In genomic region chr1:44409019-44409602, GRCh38 we compare ENCODE assay signal across 12 cellular contexts. TPM values are rescaled to one million over a fixed set of nuclear protein-coding genes. Genes with fewer than 3 reads are reported as not detected.
A peak's percentile ranks its signal among the peaks of the same experiment; 100 is the strongest.
DNase-seq lines count a peak whose midpoint lies in the region; ATAC-seq and TF ChIP-seq lines count a peak whose summit lies in the region.
"Had no signal": no experiment of that assay in that cellular context is flagged by ENCODE, and none has a peak within 500 bp of the region (broad histone marks: within the 10 kb centered on the region; RNA-seq: fewer than 3 reads in every experiment).

No MANE protein-coding gene starts in this region.

- H3K9me2 ChIP-seq in SK-N-SH, result no peaks in the 10 kb centered on the region

- ATAC-seq in SK-N-SH treated with all-trans-retinoic acid at 6 μM for 48 hours, result no peak
- ATAC-seq: A549, pancreas had no signal

- POLR2A ChIA-PET in SK-N-SH (lab: Yijun Ruan, JAX), result interaction anchor here (1.3 kb wide), 1 partner anchor 9 kb away, joined by 4 read pairs; no protein-coding TSS in a partner anchor

- TF ChIP-seq EP300 in SK-N-SH (IDR thresholded peaks at IDR 0.05; ENCODE audit: borderline replicate concordance in 1 of 2, low read depth in 1 of 2, low read length in 1 of 2), result no peak

- H3F3A ChIP-seq in SK-N-SH (replicated peaks; ENCODE audit: insufficient read depth), result no peaks in the 10 kb centered on the region

- in situ Hi-C loops in GM13976 (cut with MboI; ENCODE audit: low sequenced_read_pairs, unreplicated experiment), result no loop called here

- CTCF ChIA-PET in SK-N-SH (lab: Yijun Ruan, JAX), result interaction anchor here (0.6 to 1.1 kb wide), 5 partner anchors 31 to 1196 kb away, joined by 3 to 4 read pairs (median 3); no protein-coding TSS in a partner anchor

- H3K9ac ChIP-seq in SK-N-SH, result no peak overlapping the region
- H3K9ac ChIP-seq in SK-N-MC (ENCODE audit: insufficient read length), result no peak overlapping the region

- no peaks in the 10 kb centered on the region for H3K36me3 ChIP-seq in SK-N-SH (replicated peaks in 1 of 2; ENCODE audit: control insufficient read depth in 1 of 2, insufficient read depth in 2 of 2, low read length in 1 of 2)
- H3K36me3 ChIP-seq in SK-N-MC (ENCODE audit: insufficient read depth, low read length), result no peaks in the 10 kb centered on the region
- H3K36me3 ChIP-seq: pancreas had no signal

- no peaks in the 10 kb centered on the region for H3K9me3 ChIP-seq in SK-N-SH
- H3K9me3 ChIP-seq in SK-N-MC (ENCODE audit: low read depth, low read length), result no peaks in the 10 kb centered on the region
- H3K9me3 ChIP-seq: A549, pancreas had no signal

- H3K27ac ChIP-seq in SK-N-SH (ENCODE audit: low read depth in 2 of 2, low read length in 1 of 2) (no peak overlapping the region), SK-N-MC (no peak overlapping the region)
- H3K27ac ChIP-seq: A549, pancreas, RWPE1 had no signal

- H4K20me1 ChIP-seq in SK-N-SH (ENCODE audit: insufficient read depth), result peaks cover 6% of the 10 kb centered on the region; the same call in 1 of the 2 replicates

- peaks cover 95% of the 10 kb centered on the region for H3K27me3 ChIP-seq in SK-N-SH (ENCODE audit: insufficient read depth)

- TF ChIP-seq CTCF in SK-N-SH (IDR thresholded peaks at IDR 0.05), result no peak
- no peak for TF ChIP-seq CTCF in fibroblast of the aortic adventitia (IDR thresholded peaks at IDR 0.05; ENCODE audit: insufficient read depth, low read length)
- no peak for TF ChIP-seq CTCF in GM13976 (IDR thresholded peaks at IDR 0.05; ENCODE audit: borderline replicate concordance, control extremely low read depth, extremely low read depth, insufficient read depth, missing control alignments)

- H3K4me3 ChIP-seq in SK-N-SH (ENCODE audit: low read depth in 2 of 2, low read length in 1 of 2) (no peak overlapping the region), SK-N-MC (peak overlapping the region; percentile 24; the same call in 1 of the 2 replicates), fibroblast of the aortic adventitia (ENCODE audit: low read depth, low read length) (no peak overlapping the region)
- H3K4me3 ChIP-seq: A549, pancreas had no signal

- 24% methylated on average over 20 of the region's 20 CpGs for WGBS in SK-N-SH (ENCODE audit: low lambda C conversion rate)

- DNase-seq in SK-N-SH, result no peak
- DNase-seq in SK-N-MC (ENCODE audit: low read depth, low spot score), result no peak
- peak; percentile 15 for DNase-seq in fibroblast of the aortic adventitia (ENCODE audit: low read depth)
- DNase-seq in pons (ENCODE audit: low spot score), result peak; percentile 43
- DNase-seq in DMS79 treated with DMSO at 0.1 percent for 48 hours (lab: John Stamatoyannopoulos, UW), result no peak
- DNase-seq in foreskin melanocyte, result no peak
- no peak for DNase-seq in GM13976 (ENCODE audit: low spot score)
- DNase-seq: NCI-H146, pancreas had no signal

- H2AFZ ChIP-seq in SK-N-SH (ENCODE audit: low read depth), result no peak overlapping the region

- H3K4me2 ChIP-seq in SK-N-SH, result no peak overlapping the region
- H3K4me2 ChIP-seq: A549 had no signal

- H3K4me1 ChIP-seq in SK-N-SH (ENCODE audit: control insufficient read depth in 1 of 2, insufficient read depth in 2 of 2, low read depth in 1 of 2, low read length in 1 of 2), result peaks cover 0 to 10% of the 10 kb centered on the region in 2 experiments; a peak in 1 of 4 replicates

- no peaks in the 10 kb centered on the region for H3K79me2 ChIP-seq in SK-N-SH (ENCODE audit: insufficient read depth)

- no peak for TF ChIP-seq RAD21 in SK-N-SH (IDR thresholded peaks at IDR 0.05; ENCODE audit: low read length)

TF ChIP-seq in SK-N-SH, 30 proteins besides CTCF, POLR2A, EP300 and RAD21:
- TF ChIP-seq EZH2phosphoT487 (IDR thresholded peaks at IDR 0.05; ENCODE audit: borderline replicate concordance, low read depth) (0 out of 2 replicates have a peak, but pooled peaks have one; percentile 30), SIN3A (IDR thresholded peaks at IDR 0.05; ENCODE audit: borderline replicate concordance, low read depth, low read length) (no peak)

TF ChIP-seq in SK-N-SH treated with all-trans-retinoic acid at 6 μM for 48 hours, 23 proteins besides CTCF, POLR2A, EP300 and RAD21:
- TF ChIP-seq ZFP3 (CRISPR knock-in tag; IDR thresholded peaks at IDR 0.05) (no peak), ARNTL (CRISPR knock-in tag; IDR thresholded peaks at IDR 0.05; ENCODE audit: borderline replicate concordance, low read depth) (no peak)

RNA-seq across cellular contexts. Expression of gene RNF220, which starts 4.1 kb away (rescaled TPM):
- polyA plus RNA-seq in SK-N-SH (2012; rRNA removed), result 83.7 and 85.2 TPM in 2 replicates
- polyA plus RNA-seq in SK-N-SH (2012; cell fraction: cytosol; rRNA removed), result 60.9 and 78.5 TPM in 2 replicates
- 90.5 and 107 TPM in 2 replicates for polyA plus RNA-seq in SK-N-SH (2012; cell fraction: nucleus; rRNA removed)
- total RNA-seq in fibroblast of the aortic adventitia (ENCODE audit: low replicate concordance), result 39.7 and 51.2 TPM in 2 replicates

RNA-seq across cellular contexts. Expression of gene ERI3, which starts 54.1 kb away (rescaled TPM):
- polyA plus RNA-seq in SK-N-SH (2012; rRNA removed), result 60.7 and 68.5 TPM in 2 replicates
- polyA plus RNA-seq in SK-N-SH (2012; cell fraction: cytosol; rRNA removed), result 38.4 and 52.6 TPM in 2 replicates
- 69.8 and 71.6 TPM in 2 replicates for polyA plus RNA-seq in SK-N-SH (2012; cell fraction: nucleus; rRNA removed)
- 50.0 and 64.3 TPM in 2 replicates for total RNA-seq in fibroblast of the aortic adventitia (ENCODE audit: low replicate concordance)

Comparison
In these comparisons a context has a peak if more than half of its experiments do, and no peak if none do; other contexts are left out.
1. DNase-seq: peak in fibroblast of the aortic adventitia (single experiment) and pons (single experiment); none in SK-N-SH (single experiment), SK-N-MC (single experiment), DMS79 treated with DMSO at 0.1 percent for 48 hours (single experiment), foreskin melanocyte (single experiment) and GM13976 (single experiment).